8 cellular contexts compared by ENCODE assay signal in the genomic region with DNA sequence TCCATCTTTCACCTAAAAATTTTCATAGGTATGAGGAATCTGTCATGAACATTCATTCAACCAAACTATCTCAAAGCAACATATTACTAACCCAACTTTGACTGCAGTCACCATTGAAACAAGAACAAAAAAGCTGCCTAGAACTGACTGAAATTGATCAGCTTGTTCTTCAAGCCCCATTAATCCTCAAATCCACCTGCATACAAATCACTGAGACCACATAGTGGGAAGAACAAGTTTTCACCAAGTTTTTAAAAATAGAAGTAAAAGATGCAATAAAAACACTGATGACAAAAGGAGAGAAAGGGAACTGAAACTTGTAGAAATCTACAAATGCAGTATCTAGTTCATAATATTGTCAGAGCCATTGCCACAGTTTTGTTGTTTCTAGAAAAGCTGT. TPM values are rescaled to one million over a fixed set of nuclear protein-coding genes. Genes with fewer than 3 reads are reported as not detected.
DNase-seq lines count a peak whose midpoint lies in the region; ATAC-seq and TF ChIP-seq lines count a peak whose summit lies in the region.

No MANE protein-coding gene starts in this region.

- no peak overlapping the region for H3K18ac ChIP-seq in mesendoderm (ENCODE audit: low read length)

- H2AK5ac ChIP-seq in mesendoderm (ENCODE audit: low read length) = no peak overlapping the region

- H3K4me2 ChIP-seq in parathyroid adenoma (ENCODE audit: low read length) (no peak overlapping the region), mesendoderm (ENCODE audit: low read length) (no peak overlapping the region)

- H3K36me3 ChIP-seq in SJSA1 = 0 out of 2 replicates have a peak, but pooled peaks cover 3% of the 10 kb centered on the region
- no peaks in the 10 kb centered on the region for H3K36me3 ChIP-seq in parathyroid adenoma (ENCODE audit: control insufficient read depth, insufficient read depth, low read length)
- no peaks in the 10 kb centered on the region for H3K36me3 ChIP-seq in mesendoderm (ENCODE audit: control insufficient read depth, insufficient read depth, low read length)

- H3K79me2 ChIP-seq in parathyroid adenoma (peaks cover 2% of the 10 kb centered on the region), mesendoderm (ENCODE audit: control insufficient read depth, insufficient read depth, low read length) (peaks cover 11% of the 10 kb centered on the region)

- peaks cover 11% of the 10 kb centered on the region for H3K79me1 ChIP-seq in mesendoderm (ENCODE audit: low read length)

- H3K9ac ChIP-seq in parathyroid adenoma = no peak overlapping the region
- H3K9ac ChIP-seq in mesendoderm (ENCODE audit: low read length) = no peak overlapping the region

- H3K23ac ChIP-seq in mesendoderm (ENCODE audit: low read length) = no peak overlapping the region

- H3K4me3 ChIP-seq in SJSA1 (no peak overlapping the region), parathyroid adenoma (ENCODE audit: low read depth, low read length) (no peak overlapping the region), mesendoderm (ENCODE audit: low read length) (no peak overlapping the region)

- DNase-seq in SJSA1 (ENCODE audit: low read depth in 1 of 2, low spot score in 2 of 2) = no peak
- DNase-seq in mesendoderm = no peak
- DNase-seq in DMS53 treated with DMSO at 0.1 percent for 48 hours (lab: John Stamatoyannopoulos, UW; ENCODE audit: unreplicated experiment) = no peak
- DNase-seq in stimulated activated naive CD4-positive, alpha-beta T cell treated with Interleukin-2 at 50 U/mL for 16 hours (lab: John Stamatoyannopoulos, UW) = no peak
- DNase-seq in NCI-H146 (lab: John Stamatoyannopoulos, UW) = no peak

- H3K9me3 ChIP-seq in SJSA1 (replicated peaks) (no peaks in the 10 kb centered on the region), parathyroid adenoma (ENCODE audit: control insufficient read depth, low read length) (no peaks in the 10 kb centered on the region)

- peak overlapping the region; percentile 12; the same call in 1 of the 2 replicates for H3K27ac ChIP-seq in SJSA1
- peak overlapping the region; percentile 82 for H3K27ac ChIP-seq in parathyroid adenoma
- H3K27ac ChIP-seq in mesendoderm (ENCODE audit: low read depth, low read length) = no peak overlapping the region

- peaks cover 56% of the 10 kb centered on the region for H3K4me1 ChIP-seq in SJSA1 (replicated peaks)
- H3K4me1 ChIP-seq in parathyroid adenoma = peaks cover 5% of the 10 kb centered on the region
- H3K4me1 ChIP-seq in mesendoderm (ENCODE audit: control insufficient read depth, low read depth, low read length) = peaks cover 3% of the 10 kb centered on the region

- no peak overlapping the region for H3K4ac ChIP-seq in mesendoderm (ENCODE audit: low read depth, low read length)

- no peak overlapping the region for H3K56ac ChIP-seq in mesendoderm (ENCODE audit: low read length)

- no peak overlapping the region for H2BK5ac ChIP-seq in mesendoderm (ENCODE audit: low read length)

- TF ChIP-seq CTCF in parathyroid adenoma (IDR thresholded peaks at IDR 0.05) = no peak

- H3K27me3 ChIP-seq in SJSA1 (replicated peaks) (no peaks in the 10 kb centered on the region), parathyroid adenoma (ENCODE audit: control insufficient read depth, insufficient read depth, low read length) (no peaks in the 10 kb centered on the region), mesendoderm (ENCODE audit: insufficient read depth, low read length, poor library complexity) (no peaks in the 10 kb centered on the region)

- H2BK120ac ChIP-seq in mesendoderm (ENCODE audit: low read depth, low read length) = no peak overlapping the region

- peak; percentile 70 for ATAC-seq in GM18519 (IDR thresholded peaks at IDR 0.05; ENCODE audit: low FRiP score, unreplicated experiment)
- peak; percentile 79 for ATAC-seq in HG02642 (IDR thresholded peaks at IDR 0.05; ENCODE audit: poor library complexity, unreplicated experiment)

- no peak overlapping the region for H2BK15ac ChIP-seq in mesendoderm (replicated peaks; ENCODE audit: low read depth)

- H4K5ac ChIP-seq in mesendoderm (ENCODE audit: low read length) = no peak overlapping the region

- no peak overlapping the region for H2AFZ ChIP-seq in parathyroid adenoma

- H4K8ac ChIP-seq in mesendoderm (ENCODE audit: low read depth, low read length) = no peak overlapping the region

RNA-seq across cellular contexts. Expression of a gene that starts 6.1 kb away (rescaled TPM):
- total RNA-seq in SJSA1 (2014; rRNA removed; shearing (Covaris generic)) = 7.7 and 11.2 TPM in 2 replicates
- polyA plus RNA-seq in mesendoderm (2013, experiment 1 of 2) = 12.9 TPM
- 12.9 TPM for polyA plus RNA-seq in mesendoderm (2013, experiment 2 of 2)

RNA-seq across cellular contexts. Expression of a gene that starts 34.6 kb away (rescaled TPM):
- 104 and 107 TPM in 2 replicates for total RNA-seq in SJSA1 (2014; rRNA removed; shearing (Covaris generic))
- 107 TPM for polyA plus RNA-seq in mesendoderm (2013, experiment 1 of 2)
- 106 TPM for polyA plus RNA-seq in mesendoderm (2013, experiment 2 of 2)
